16 cellular contexts compared by ENCODE assay signal in genomic region chr16:50446861-50447260, GRCh38.
DNase-seq lines count a peak whose midpoint lies in the region; ATAC-seq and TF ChIP-seq lines count a peak whose summit lies in the region.
"Had no signal": no experiment of that assay in that cellular context is flagged by ENCODE, and none has a peak within 500 bp of the region (broad histone marks: within the 10 kb centered on the region; RNA-seq: fewer than 3 reads in every experiment).

No MANE protein-coding gene starts in this region.

- H3K27ac Mint-ChIP-seq in activated naive CD8-positive, alpha-beta T cell treated with anti-CD3 and anti-CD28 coated beads, Interleukin-2, amount 10 ng/mL, durations not matched to agents 7 days and 5 days, result no peak overlapping the region
- H3K27ac Mint-ChIP-seq in activated naive CD8-positive, alpha-beta T cell treated with anti-CD3 and anti-CD28 coated beads for 36 hours, result no peak overlapping the region
- H3K27ac Mint-ChIP-seq: CD14-positive monocyte; CD4-positive, alpha-beta memory T cell had no signal

- DNase-seq in activated naive CD8-positive, alpha-beta T cell treated with anti-CD3 and anti-CD28 coated beads, Interleukin-2, amount 10 ng/mL, durations not matched to agents 7 days and 5 days, result peak; percentile 4
- DNase-seq in activated naive CD8-positive, alpha-beta T cell treated with anti-CD3 and anti-CD28 coated beads for 36 hours, result no peak
- DNase-seq in posterior vena cava (ENCODE audit: low spot score), result peak; percentile 60
- no peak for DNase-seq in erythroblast (lab: John Stamatoyannopoulos, UW)
- DNase-seq: 8988T; Calu3; CD4-positive, alpha-beta memory T cell; DMS79 treated with DMSO at 0.1 percent for 48 hours; GF-D8; GM23248; IMR-90 had no signal

- no peaks in the 10 kb centered on the region for H3K36me3 Mint-ChIP-seq in activated naive CD8-positive, alpha-beta T cell treated with anti-CD3 and anti-CD28 coated beads, Interleukin-2, amount 10 ng/mL, durations not matched to agents 7 days and 5 days
- H3K36me3 Mint-ChIP-seq in activated naive CD8-positive, alpha-beta T cell treated with anti-CD3 and anti-CD28 coated beads for 36 hours, result no peaks in the 10 kb centered on the region
- H3K36me3 Mint-ChIP-seq: CD14-positive monocyte had no signal

- ATAC-seq in activated naive CD8-positive, alpha-beta T cell treated with anti-CD3 and anti-CD28 coated beads, Interleukin-2, amount 10 ng/mL, durations not matched to agents 7 days and 5 days (ENCODE audit: low read depth), result no peak
- ATAC-seq in esophagus mucosa (peak; percentile 13), GM18502 (IDR thresholded peaks at IDR 0.05; ENCODE audit: poor library complexity, unreplicated experiment) (no peak)
- ATAC-seq in activated CD4-positive, CD25-positive, alpha-beta regulatory T cell treated with anti-CD3 and anti-CD28 coated beads, Interleukin-2, amount 50 U/mL, for 24 hours, result no peak
- ATAC-seq: HCT116 had no signal

- intact Hi-C loops in posterior vena cava (cut with DNase I), result no loop called here

- no peak for TF ChIP-seq POLR2A in erythroblast (IDR thresholded peaks at IDR 0.05; ENCODE audit: low read length)

- POLR2A ChIA-PET in activated naive CD8-positive, alpha-beta T cell treated with anti-CD3 and anti-CD28 coated beads, Interleukin-2, amount 10 ng/mL, durations not matched to agents 7 days and 5 days (lab: Charles Lee), result no interaction called here

- no peak overlapping the region for H3K4me3 Mint-ChIP-seq in activated naive CD8-positive, alpha-beta T cell treated with anti-CD3 and anti-CD28 coated beads, Interleukin-2, amount 10 ng/mL, durations not matched to agents 7 days and 5 days
- H3K4me3 Mint-ChIP-seq in activated naive CD8-positive, alpha-beta T cell treated with anti-CD3 and anti-CD28 coated beads for 36 hours, result no peak overlapping the region
- H3K4me3 Mint-ChIP-seq: CD14-positive monocyte had no signal

- peaks cover 5% of the 10 kb centered on the region for H3K27me3 Mint-ChIP-seq in activated naive CD8-positive, alpha-beta T cell treated with anti-CD3 and anti-CD28 coated beads, Interleukin-2, amount 10 ng/mL, durations not matched to agents 7 days and 5 days
- H3K27me3 Mint-ChIP-seq in activated naive CD8-positive, alpha-beta T cell treated with anti-CD3 and anti-CD28 coated beads for 36 hours, result no peaks in the 10 kb centered on the region

- no peaks in the 10 kb centered on the region for H3K4me1 Mint-ChIP-seq in activated naive CD8-positive, alpha-beta T cell treated with anti-CD3 and anti-CD28 coated beads, Interleukin-2, amount 10 ng/mL, durations not matched to agents 7 days and 5 days
- H3K4me1 Mint-ChIP-seq in activated naive CD8-positive, alpha-beta T cell treated with anti-CD3 and anti-CD28 coated beads for 36 hours, result peaks cover 3% of the 10 kb centered on the region
- H3K4me1 Mint-ChIP-seq: CD14-positive monocyte had no signal

- H3K9me3 Mint-ChIP-seq in activated naive CD8-positive, alpha-beta T cell treated with anti-CD3 and anti-CD28 coated beads, Interleukin-2, amount 10 ng/mL, durations not matched to agents 7 days and 5 days, result peaks cover 3% of the 10 kb centered on the region
- H3K9me3 Mint-ChIP-seq in activated naive CD8-positive, alpha-beta T cell treated with anti-CD3 and anti-CD28 coated beads for 36 hours, result peaks cover 6% of the 10 kb centered on the region

Comparison
In these comparisons a context has a peak if more than half of its experiments do, and no peak if none do; other contexts are left out.
1. DNase-seq: peak in activated naive CD8-positive, alpha-beta T cell treated with anti-CD3 and anti-CD28 coated beads, Interleukin-2, amount 10 ng/mL, durations not matched to agents 7 days and 5 days (single experiment) and posterior vena cava (single experiment); none in activated naive CD8-positive, alpha-beta T cell treated with anti-CD3 and anti-CD28 coated beads for 36 hours (single experiment) and erythroblast (0 of 2).